ENCODE assay signal across 8 cellular contexts in genomic region chr1:214281030-214281901, GRCh38. TPM values are rescaled to one million over a fixed set of nuclear protein-coding genes. Genes with fewer than 3 reads are reported as not detected.
DNase-seq lines count a peak whose midpoint lies in the region; ATAC-seq, FAIRE-seq and TF ChIP-seq lines count a peak whose summit lies in the region.

A gene with protein sequence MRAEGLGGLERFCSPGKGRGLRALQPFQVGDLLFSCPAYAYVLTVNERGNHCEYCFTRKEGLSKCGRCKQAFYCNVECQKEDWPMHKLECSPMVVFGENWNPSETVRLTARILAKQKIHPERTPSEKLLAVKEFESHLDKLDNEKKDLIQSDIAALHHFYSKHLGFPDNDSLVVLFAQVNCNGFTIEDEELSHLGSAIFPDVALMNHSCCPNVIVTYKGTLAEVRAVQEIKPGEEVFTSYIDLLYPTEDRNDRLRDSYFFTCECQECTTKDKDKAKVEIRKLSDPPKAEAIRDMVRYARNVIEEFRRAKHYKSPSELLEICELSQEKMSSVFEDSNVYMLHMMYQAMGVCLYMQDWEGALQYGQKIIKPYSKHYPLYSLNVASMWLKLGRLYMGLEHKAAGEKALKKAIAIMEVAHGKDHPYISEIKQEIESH (plus strand): TSS chr1:214281159. CDS start chr1:214281255, 96 bp downstream.

- ATAC-seq in A549: peak; percentile 83 to 86
- ATAC-seq in GM18508 (IDR thresholded peaks at IDR 0.05; ENCODE audit: insufficient read depth, unreplicated experiment): peak; percentile 41
- peak; percentile 70 for ATAC-seq in HG02973 (IDR thresholded peaks at IDR 0.05; ENCODE audit: unreplicated experiment)
- peak; percentile 71 to 81 for ATAC-seq in activated CD4-positive, CD25-positive, alpha-beta regulatory T cell treated with anti-CD3 and anti-CD28 coated beads, Interleukin-2, amount 50 U/mL, for 24 hours

- H3K4me3 ChIP-seq in A549: peak within 1 kb of the TSS; percentile 90

- CTCF ChIA-PET in A549 (lab: Yijun Ruan, JAX): interaction anchor here (1.0 to 7.2 kb wide), 4 partner anchors 20 to 51 kb away, joined by 3 to 70 read pairs (median 23); no protein-coding TSS in a partner anchor

- DNase-seq in A549 (ENCODE audit: low read depth in 1 of 2, low spot score in 1 of 2): peak; percentile 53 to 66
- DNase-seq in NCI-H2196 (lab: John Stamatoyannopoulos, UW; ENCODE audit: unreplicated experiment): peak; percentile 72
- DNase-seq in cerebellar cortex (ENCODE audit: low spot score): peak; percentile 68
- peak; percentile 42 for DNase-seq in kidney glomerular epithelial cell (lab: John Stamatoyannopoulos, UW)
- DNase-seq in stimulated activated CD4-positive, alpha-beta T cell treated with anti-CD3 and anti-CD28 coated beads, Interleukin-15, amount 100 ng/mL, for 48 hours (ENCODE audit: low read depth in 2 of 2): peak; percentile 48 to 53

- peak within 1 kb of the TSS; percentile 77 for H3K4me2 ChIP-seq in A549

- TF ChIP-seq CTCF in A549 (IDR thresholded peaks at IDR 0.05): no peak

- H3K4me1 ChIP-seq in A549: peaks cover 22% of the 10 kb centered on the region

- WGBS in A549 (ENCODE audit: missing lambda C conversion rate): 0% methylated on average over 9 of the region's 98 CpGs

- peak within 1 kb of the TSS; percentile 98 to 99 for H3K27ac ChIP-seq in A549

- H3K9me3 ChIP-seq in A549: no peaks in the 10 kb centered on the region

- TF ChIP-seq POLR2A in A549 (IDR thresholded peaks at IDR 0.05; ENCODE audit: low read length): peak; percentile 36

- no peak for TF ChIP-seq EP300 in A549 (IDR thresholded peaks at IDR 0.05)

- no peak for FAIRE-seq in A549 (lab: Jason Lieb, UNC)

- POLR2A ChIA-PET in A549 (lab: Yijun Ruan, JAX): interaction anchor here (0.7 to 1.0 kb wide), 2 partner anchors 10 to 37 kb away, joined by 3 read pairs; no protein-coding TSS in a partner anchor

- no peak for TF ChIP-seq RAD21 in A549 (conservative IDR thresholded peaks at IDR 0.05 in 1 of 2, IDR thresholded peaks at IDR 0.05 in 1 of 2)

TF ChIP-seq in A549, 52 proteins besides CTCF, POLR2A, EP300 and RAD21:
- TF ChIP-seq PHF8 (IDR thresholded peaks at IDR 0.05; ENCODE audit: borderline replicate concordance, low read depth) (peak; percentile 88), E2F6 (IDR thresholded peaks at IDR 0.05; ENCODE audit: borderline replicate concordance, low read depth) (peak; percentile 78), JUN (IDR thresholded peaks at IDR 0.05) (peak; percentile 61 to 79; a peak in 4 of 5 replicates), HOXA7 (CRISPR knock-in tag; IDR thresholded peaks at IDR 0.05) (no peak), MAX (IDR thresholded peaks at IDR 0.05) (peak; percentile 94), SMC3 (IDR thresholded peaks at IDR 0.05) (peak; percentile 18; the same call in 1 of the 3 replicates), POLR2AphosphoS2 (conservative IDR thresholded peaks at IDR 0.05; ENCODE audit: low read length) (no peak), NR3C1 (IDR thresholded peaks at IDR 0.05) (no peak), HOXB5 (CRISPR knock-in tag; IDR thresholded peaks at IDR 0.05) (0 out of 2 replicates have a peak, but pooled peaks have one; percentile 59), MYC (IDR thresholded peaks at IDR 0.05; ENCODE audit: borderline replicate concordance, low read length) (peak; percentile 36; the same call in 1 of the 2 replicates), EHMT2 (IDR thresholded peaks at IDR 0.05; ENCODE audit: low read depth) (no peak), RARB (CRISPR knock-in tag; IDR thresholded peaks at IDR 0.05) (no peak)

RNA-seq across cellular contexts. Expression of the gene that starts here (rescaled TPM):
- polyA plus RNA-seq in A549 (2011; rRNA removed) (54.9 and 57.7 TPM in 2 replicates), A549 (2017; fragmentation: RNase III; extraction: RNeasy Plus Mini Kit Qiagen cat#74134 plus additional on column Dnase treatment) (32.3 to 32.9 TPM (median 32.3 TPM) in 3 replicates)
- polyA plus RNA-seq in A549 (2012; cell fraction: cytosol; rRNA removed): 22.9 and 26.2 TPM in 2 replicates
- 14.2 and 21.0 TPM in 2 replicates for polyA plus RNA-seq in A549 (2012; cell fraction: nucleus; rRNA removed)
- polyA minus RNA-seq in A549 (2011; rRNA and poly(A)+ RNA removed): 17.8 and 19.0 TPM in 2 replicates

Comparison
In these comparisons a context has a peak if more than half of its experiments do, and no peak if none do; other contexts are left out.
1. Peak in every context shown above with its lines: DNase-seq, ATAC-seq, H3K4me3 ChIP-seq and H3K27ac ChIP-seq.